Comparison of ENCODE assay signal across 1 cellular context in the genomic region with DNA sequence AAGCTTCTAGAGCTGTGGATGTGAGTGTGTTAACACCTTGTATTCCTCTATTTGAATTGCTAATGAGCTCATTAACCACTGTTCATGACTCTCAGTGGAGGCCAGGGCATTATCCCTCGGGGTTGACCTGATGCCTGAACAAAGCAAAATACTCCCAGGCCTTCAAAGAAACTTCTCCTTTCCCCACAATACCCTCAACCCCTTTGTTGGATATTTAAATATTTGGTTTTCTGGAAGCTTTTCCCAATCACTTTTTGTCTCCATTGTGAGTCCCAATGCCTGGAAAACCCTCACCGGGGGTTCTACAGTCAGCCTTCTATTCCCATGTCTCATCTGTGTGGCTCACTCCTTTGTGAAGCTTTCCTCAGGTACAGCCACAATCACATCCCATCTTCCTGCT.
TF ChIP-seq lines count a peak whose summit lies in the region.

No MANE protein-coding gene starts in this region.

TF ChIP-seq in GM23338, 12 proteins besides CTCF, POLR2A, EP300 and RAD21 (continued from another document):
- TF ChIP-seq POLR2AphosphoS5 (IDR thresholded peaks at IDR 0.05; ENCODE audit: low read depth) = 0 out of 2 replicates have a peak, but pooled peaks have one; percentile 24
- TF ChIP-seq ZNF114 (CRISPR knock-in tag; IDR thresholded peaks at IDR 0.05) = peak; percentile 75; the same call in 1 of the 2 replicates
- TF ChIP-seq EZH2phosphoT487 (IDR thresholded peaks at IDR 0.05; ENCODE audit: unreplicated experiment) = no peak
- TF ChIP-seq, protein P1, sequence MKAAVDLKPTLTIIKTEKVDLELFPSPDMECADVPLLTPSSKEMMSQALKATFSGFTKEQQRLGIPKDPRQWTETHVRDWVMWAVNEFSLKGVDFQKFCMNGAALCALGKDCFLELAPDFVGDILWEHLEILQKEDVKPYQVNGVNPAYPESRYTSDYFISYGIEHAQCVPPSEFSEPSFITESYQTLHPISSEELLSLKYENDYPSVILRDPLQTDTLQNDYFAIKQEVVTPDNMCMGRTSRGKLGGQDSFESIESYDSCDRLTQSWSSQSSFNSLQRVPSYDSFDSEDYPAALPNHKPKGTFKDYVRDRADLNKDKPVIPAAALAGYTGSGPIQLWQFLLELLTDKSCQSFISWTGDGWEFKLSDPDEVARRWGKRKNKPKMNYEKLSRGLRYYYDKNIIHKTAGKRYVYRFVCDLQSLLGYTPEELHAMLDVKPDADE (IDR thresholded peaks at IDR 0.05) = no peak
- TF ChIP-seq ZNF331 (CRISPR knock-in tag; IDR thresholded peaks at IDR 0.05; ENCODE audit: low read depth) = no peak
- peak; percentile 11; the same call in 1 of the 2 replicates for TF ChIP-seq CREB1 (CRISPR knock-in tag; IDR thresholded peaks at IDR 0.05; ENCODE audit: low read depth)
- TF ChIP-seq ZNF462 (CRISPR knock-in tag; IDR thresholded peaks at IDR 0.05) = peak; percentile 91
